34 cellular contexts compared by ENCODE assay signal in genomic region chr12:117202033-117202432, GRCh38.
"Had no signal": no experiment of that assay in that cellular context is flagged by ENCODE, and none has a peak within 500 bp of the region (broad histone marks: within the 10 kb centered on the region; RNA-seq: fewer than 3 reads in every experiment).

No MANE protein-coding gene starts in this region.

- ATAC-seq: activated CD4-positive, alpha-beta T cell treated with anti-CD3 and anti-CD28 coated beads for 36 hours; activated T-cell treated with anti-CD3 and anti-CD28 coated beads, Interleukin-2, amount 50 U/mL, for 4 hours; PC-3 had no signal

- H3K36me3 ChIP-seq: brain microvascular endothelial cell, Peyer's patch, SJSA1 had no signal

- H3K9ac ChIP-seq: KMS-11, SK-N-SH had no signal

- H3K4me1 Mint-ChIP-seq: activated CD4-positive, alpha-beta T cell treated with anti-CD3 and anti-CD28 coated beads for 36 hours; activated CD4-positive, alpha-beta T cell treated with anti-CD3 and anti-CD28 coated beads, Interleukin-2, amount 10 ng/mL, durations not matched to agents 7 days and 5 days; activated naive CD8-positive, alpha-beta T cell treated with anti-CD3 and anti-CD28 coated beads for 36 hours had no signal

- H3K27ac Mint-ChIP-seq: activated CD4-positive, alpha-beta T cell treated with anti-CD3 and anti-CD28 coated beads for 36 hours; activated CD4-positive, alpha-beta T cell treated with anti-CD3 and anti-CD28 coated beads, Interleukin-2, amount 10 ng/mL, durations not matched to agents 7 days and 5 days; activated naive CD8-positive, alpha-beta T cell treated with anti-CD3 and anti-CD28 coated beads for 36 hours; activated T-helper 1 cell treated with anti-CD3 and anti-CD28 coated beads, Interleukin-12 subunit alpha, Interleukin-12 subunit beta, Interleukin-2, Interleukin-4 antibody, amounts not matched to agents 30 ng/mL and 10 ng/mL and 1 ng/mL, durations not matched to agents 14 hours and 24 hours and 36 hours; T-helper 1 cell treated with Interleukin-12 subunit alpha and Interleukin-12 subunit beta and Interleukin-4 antibody, amounts not matched to agents 30 μg/mL and 1 μg/mL, for 36 hours; T-helper 2 cell treated with Interferon-gamma antibody and Interleukin-4, amounts not matched to agents 5 μg/mL and 100 μg/mL, for 36 hours had no signal

- H3K9me2 ChIP-seq: SK-N-SH had no signal

- H3K36me3 Mint-ChIP-seq: activated naive CD8-positive, alpha-beta T cell treated with anti-CD3 and anti-CD28 coated beads for 36 hours had no signal

- H3K27ac ChIP-seq: brain microvascular endothelial cell, KMS-11, Peyer's patch, SJSA1 had no signal

- H3K4me2 ChIP-seq: KMS-11, SK-N-SH had no signal

- H3K4me1 ChIP-seq: Peyer's patch, SJSA1 had no signal

- H3K9me3 Mint-ChIP-seq: activated CD4-positive, alpha-beta T cell treated with anti-CD3 and anti-CD28 coated beads, Interleukin-2, amount 10 ng/mL, durations not matched to agents 7 days and 5 days; activated naive CD8-positive, alpha-beta T cell treated with anti-CD3 and anti-CD28 coated beads for 36 hours; activated T-cell treated with anti-CD3 and anti-CD28 coated beads, Interleukin-2, amount 50 U/mL, for 4 hours; activated T-helper 1 cell treated with anti-CD3 and anti-CD28 coated beads, Interleukin-12 subunit alpha, Interleukin-12 subunit beta, Interleukin-2, Interleukin-4 antibody, amounts not matched to agents 30 ng/mL and 10 ng/mL and 1 ng/mL, durations not matched to agents 14 hours and 24 hours and 36 hours; T-helper 1 cell treated with Interleukin-12 subunit alpha and Interleukin-12 subunit beta and Interleukin-4 antibody, amounts not matched to agents 30 μg/mL and 1 μg/mL, for 36 hours; T-helper 2 cell treated with Interferon-gamma antibody and Interleukin-4, amounts not matched to agents 5 μg/mL and 100 μg/mL, for 36 hours had no signal

- H3K4me3 ChIP-seq: Peyer's patch, SJSA1 had no signal

- DNase-seq: activated CD4-positive, alpha-beta T cell treated with anti-CD3 and anti-CD28 coated beads for 36 hours; activated CD4-positive, alpha-beta T cell treated with anti-CD3 and anti-CD28 coated beads, Interleukin-2, amount 10 ng/mL, durations not matched to agents 7 days and 5 days; activated CD4-positive, alpha-beta T cell treated with anti-CD3 and anti-CD28 coated beads, Interleukin-2, amount 50 U/mL, for 48 hours; activated CD8-positive, alpha-beta memory T cell treated with anti-CD3 and anti-CD28 coated beads, Interleukin-2, amount 50 U/mL, for 4 hours; activated naive CD4-positive, alpha-beta T cell; activated naive CD4-positive, alpha-beta T cell treated with anti-CD3 and anti-CD28 coated beads, Interleukin-2, amount 50 U/mL, for 16 hours; activated naive CD8-positive, alpha-beta T cell treated with anti-CD3 and anti-CD28 coated beads for 36 hours; activated T-cell treated with anti-CD3 and anti-CD28 coated beads for 4 hours; activated T-cell treated with anti-CD3 and anti-CD28 coated beads, Interleukin-2, amount 50 U/mL, for 4 hours; amniotic stem cell; brain microvascular endothelial cell; central memory CD4-positive, alpha-beta T cell; MM.1S; MV-4-11; NCI-H1092; NCI-H1417; NCI-H146; NCI-H187; NCI-H2029 treated with DMSO at 0.1 percent for 48 hours; NCI-H2227 treated with DMSO at 0.1 percent for 48 hours; NCI-H446; NCI-H510A treated with DMSO at 0.1 percent for 48 hours; NCI-H69; PC-3; Peyer's patch; RPMI8226; SHP77 treated with DMSO at 0.1 percent for 48 hours; SK-N-SH had no signal

- H3K9me3 ChIP-seq: Peyer's patch, SJSA1, SK-N-SH had no signal

- H3K4me3 Mint-ChIP-seq: activated CD4-positive, alpha-beta T cell treated with anti-CD3 and anti-CD28 coated beads for 36 hours; activated CD4-positive, alpha-beta T cell treated with anti-CD3 and anti-CD28 coated beads, Interleukin-2, amount 10 ng/mL, durations not matched to agents 7 days and 5 days; activated naive CD8-positive, alpha-beta T cell treated with anti-CD3 and anti-CD28 coated beads for 36 hours; activated T-cell treated with anti-CD3 and anti-CD28 coated beads, Interleukin-2, amount 50 U/mL, for 4 hours; activated T-helper 1 cell treated with anti-CD3 and anti-CD28 coated beads, Interleukin-12 subunit alpha, Interleukin-12 subunit beta, Interleukin-2, Interleukin-4 antibody, amounts not matched to agents 30 ng/mL and 10 ng/mL and 1 ng/mL, durations not matched to agents 14 hours and 24 hours and 36 hours; T-helper 1 cell treated with Interleukin-12 subunit alpha and Interleukin-12 subunit beta and Interleukin-4 antibody, amounts not matched to agents 30 μg/mL and 1 μg/mL, for 36 hours; T-helper 2 cell treated with Interferon-gamma antibody and Interleukin-4, amounts not matched to agents 5 μg/mL and 100 μg/mL, for 36 hours had no signal

- H3K27me3 ChIP-seq: brain microvascular endothelial cell, Peyer's patch had no signal

- FAIRE-seq: TTC549 had no signal
